Comparison of ENCODE assay signal across 1 cellular context in genomic region chr20:58899518-58899917, GRCh38.
TF ChIP-seq lines count a peak whose summit lies in the region.

No MANE protein-coding gene starts in this region.

TF ChIP-seq in neural cell, 6 proteins besides CTCF, POLR2A, EP300 and RAD21 (continued from another document):
- no peak for TF ChIP-seq TAF1 (IDR thresholded peaks at IDR 0.05; ENCODE audit: low read depth)
- TF ChIP-seq SMC3 (conservative IDR thresholded peaks at IDR 0.05; ENCODE audit: poor library complexity), result no peak
TF ChIP-seq in neural cell: peak in this region for 1.
